9 cellular contexts compared by ENCODE assay signal in the genomic region with DNA sequence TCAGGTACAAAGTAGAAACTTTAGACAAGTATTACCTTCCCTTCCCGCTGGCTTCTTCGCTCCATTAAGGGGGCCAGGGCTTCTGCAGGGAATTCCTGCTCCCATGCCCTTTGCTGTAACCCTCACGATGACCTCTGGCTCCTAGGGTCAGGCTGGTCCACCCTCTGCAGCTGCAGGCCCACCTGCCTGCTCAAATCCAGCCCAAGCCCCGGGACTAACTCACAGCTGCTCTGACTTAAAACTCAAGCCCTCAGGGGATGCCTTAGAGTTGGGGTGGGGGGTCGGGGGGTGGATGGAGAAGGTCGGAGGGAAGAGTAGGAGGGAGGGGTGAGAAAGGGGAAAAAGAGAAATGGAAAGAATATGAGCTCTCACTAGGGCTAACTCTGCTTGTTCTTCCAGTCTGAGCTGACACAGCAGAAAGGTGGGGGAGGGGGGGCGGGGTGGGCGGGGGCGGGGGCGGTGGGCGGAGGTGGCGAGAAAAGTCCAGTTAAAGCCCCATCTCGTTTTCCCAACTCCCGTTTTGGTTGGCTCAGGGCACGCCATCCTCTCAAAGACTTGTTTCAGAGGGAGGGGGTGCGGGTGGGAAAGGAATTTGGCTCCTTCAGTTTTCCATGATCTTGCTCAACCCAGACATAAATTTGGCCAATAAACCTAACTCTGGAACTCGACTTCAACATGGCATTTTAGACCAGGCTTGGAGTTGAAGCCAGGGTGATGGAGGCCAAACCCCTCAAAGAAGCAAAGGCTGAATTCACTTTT. TPM values are rescaled to one million over a fixed set of nuclear protein-coding genes. Genes with fewer than 3 reads are reported as not detected.
DNase-seq lines count a peak whose midpoint lies in the region; ATAC-seq lines count a peak whose summit lies in the region.
"Had no signal": no experiment of that assay in that cellular context is flagged by ENCODE, and none has a peak within 500 bp of the region (broad histone marks: within the 10 kb centered on the region; RNA-seq: fewer than 3 reads in every experiment).

No MANE protein-coding gene starts in this region.

- POLR2A ChIA-PET in activated naive CD8-positive, alpha-beta T cell treated with anti-CD3 and anti-CD28 coated beads, Interleukin-2, amount 10 ng/mL, durations not matched to agents 7 days and 5 days (lab: Charles Lee), result no interaction called here
- POLR2A ChIA-PET in CD8-positive, alpha-beta memory T cell (lab: Charles Lee), result no interaction called here

- H3K27ac Mint-ChIP-seq in activated naive CD8-positive, alpha-beta T cell treated with anti-CD3 and anti-CD28 coated beads, Interleukin-2, amount 10 ng/mL, durations not matched to agents 7 days and 5 days, result no peak overlapping the region
- no peak overlapping the region for H3K27ac Mint-ChIP-seq in activated naive CD8-positive, alpha-beta T cell treated with anti-CD3 and anti-CD28 coated beads for 36 hours
- H3K27ac Mint-ChIP-seq in CD8-positive, alpha-beta memory T cell, result no peak overlapping the region
- H3K27ac Mint-ChIP-seq: IgD-negative memory B cell had no signal

- H3K4me1 ChIP-seq in mucosa of rectum (ENCODE audit: control insufficient read depth in 2 of 2, insufficient read depth in 2 of 2, low read length in 2 of 2) (peaks cover 6 to 9% of the 10 kb centered on the region in 2 donors), urinary bladder (ENCODE audit: insufficient read depth) (no peaks in the 10 kb centered on the region)
- peaks cover 28% of the 10 kb centered on the region for H3K4me1 ChIP-seq in CD8-positive, alpha-beta memory T cell (ENCODE audit: insufficient read depth, low read length)

- ATAC-seq in activated naive CD8-positive, alpha-beta T cell treated with anti-CD3 and anti-CD28 coated beads, Interleukin-2, amount 10 ng/mL, durations not matched to agents 7 days and 5 days (ENCODE audit: low read depth), result no peak
- ATAC-seq in GM18498 (IDR thresholded peaks at IDR 0.05; ENCODE audit: unreplicated experiment) (no peak), GM18511 (IDR thresholded peaks at IDR 0.05; ENCODE audit: unreplicated experiment) (no peak)

- H3K36me3 ChIP-seq in mucosa of rectum (ENCODE audit: control insufficient read depth in 2 of 2, insufficient read depth in 2 of 2, low read length in 2 of 2) (peaks cover 0 to 3% of the 10 kb centered on the region in 2 donors), urinary bladder (ENCODE audit: insufficient read depth) (peaks cover 4% of the 10 kb centered on the region)
- H3K36me3 ChIP-seq in CD8-positive, alpha-beta memory T cell (ENCODE audit: insufficient read depth, low read length), result no peaks in the 10 kb centered on the region

- WGBS in urinary bladder, result 12% methylated on average over 17 of the region's 17 CpGs

- CTCF ChIA-PET in CD8-positive, alpha-beta memory T cell (lab: Charles Lee), result no interaction called here

- no peaks in the 10 kb centered on the region for H3K9me3 ChIP-seq in mucosa of rectum (ENCODE audit: control insufficient read depth in 2 of 2, low read length in 2 of 2)
- no peaks in the 10 kb centered on the region for H3K9me3 ChIP-seq in CD8-positive, alpha-beta memory T cell (ENCODE audit: low read length)

- H3K9me3 Mint-ChIP-seq in activated naive CD8-positive, alpha-beta T cell treated with anti-CD3 and anti-CD28 coated beads, Interleukin-2, amount 10 ng/mL, durations not matched to agents 7 days and 5 days, result no peaks in the 10 kb centered on the region
- no peaks in the 10 kb centered on the region for H3K9me3 Mint-ChIP-seq in activated naive CD8-positive, alpha-beta T cell treated with anti-CD3 and anti-CD28 coated beads for 36 hours
- H3K9me3 Mint-ChIP-seq in CD8-positive, alpha-beta memory T cell, result no peaks in the 10 kb centered on the region
- H3K9me3 Mint-ChIP-seq: IgD-negative memory B cell had no signal

- H3K27me3 Mint-ChIP-seq in activated naive CD8-positive, alpha-beta T cell treated with anti-CD3 and anti-CD28 coated beads, Interleukin-2, amount 10 ng/mL, durations not matched to agents 7 days and 5 days, result peaks cover 34% of the 10 kb centered on the region
- H3K27me3 Mint-ChIP-seq in activated naive CD8-positive, alpha-beta T cell treated with anti-CD3 and anti-CD28 coated beads for 36 hours, result peaks cover 61% of the 10 kb centered on the region
- H3K27me3 Mint-ChIP-seq in CD8-positive, alpha-beta memory T cell, result peaks cover 39 to 76% of the 10 kb centered on the region in 2 donors

- peak overlapping the region; percentile 59 for H3K4me3 Mint-ChIP-seq in activated naive CD8-positive, alpha-beta T cell treated with anti-CD3 and anti-CD28 coated beads, Interleukin-2, amount 10 ng/mL, durations not matched to agents 7 days and 5 days
- H3K4me3 Mint-ChIP-seq in activated naive CD8-positive, alpha-beta T cell treated with anti-CD3 and anti-CD28 coated beads for 36 hours, result no peak overlapping the region
- H3K4me3 Mint-ChIP-seq in CD8-positive, alpha-beta memory T cell, result peak overlapping the region in 1 of 7 donors; percentile 53

- no peak for DNase-seq in activated naive CD8-positive, alpha-beta T cell treated with anti-CD3 and anti-CD28 coated beads, Interleukin-2, amount 10 ng/mL, durations not matched to agents 7 days and 5 days
- DNase-seq in activated naive CD8-positive, alpha-beta T cell treated with anti-CD3 and anti-CD28 coated beads for 36 hours, result no peak
- peak; percentile 90 for DNase-seq in ecto neural progenitor cell (ENCODE audit: low spot score)
- DNase-seq in CD8-positive, alpha-beta memory T cell, result no peak

- no peaks in the 10 kb centered on the region for H3K36me3 Mint-ChIP-seq in activated naive CD8-positive, alpha-beta T cell treated with anti-CD3 and anti-CD28 coated beads, Interleukin-2, amount 10 ng/mL, durations not matched to agents 7 days and 5 days
- H3K36me3 Mint-ChIP-seq in activated naive CD8-positive, alpha-beta T cell treated with anti-CD3 and anti-CD28 coated beads for 36 hours, result no peaks in the 10 kb centered on the region
- no peaks in the 10 kb centered on the region for H3K36me3 Mint-ChIP-seq in CD8-positive, alpha-beta memory T cell
- H3K36me3 Mint-ChIP-seq: IgD-negative memory B cell had no signal

- peaks cover 31 to 47% of the 10 kb centered on the region in 2 donors for H3K27me3 ChIP-seq in mucosa of rectum (ENCODE audit: control insufficient read depth in 2 of 2, insufficient read depth in 2 of 2, low read length in 2 of 2)
- peaks cover 19% of the 10 kb centered on the region for H3K27me3 ChIP-seq in CD8-positive, alpha-beta memory T cell (ENCODE audit: insufficient read depth, low read length, poor library complexity, severe bottlenecking)

- H3K4me3 ChIP-seq in mucosa of rectum (ENCODE audit: low read length in 2 of 2) (peak overlapping the region; percentile 1 to 21), urinary bladder (ENCODE audit: low read depth, low read length) (peak overlapping the region; percentile 77)
- H3K4me3 ChIP-seq in CD8-positive, alpha-beta memory T cell (ENCODE audit: low read length), result no peak overlapping the region

- peak overlapping the region; percentile 43 to 76 for H3K27ac ChIP-seq in mucosa of rectum (ENCODE audit: low read depth in 2 of 2, low read length in 2 of 2)
- peak overlapping the region; percentile 53 for H3K27ac ChIP-seq in urinary bladder (ENCODE audit: low read depth)
- no peak overlapping the region for H3K27ac ChIP-seq in CD8-positive, alpha-beta memory T cell (ENCODE audit: low read depth, low read length)

- H3K4me1 Mint-ChIP-seq in activated naive CD8-positive, alpha-beta T cell treated with anti-CD3 and anti-CD28 coated beads, Interleukin-2, amount 10 ng/mL, durations not matched to agents 7 days and 5 days, result peaks cover 21% of the 10 kb centered on the region
- peaks cover 23% of the 10 kb centered on the region for H3K4me1 Mint-ChIP-seq in activated naive CD8-positive, alpha-beta T cell treated with anti-CD3 and anti-CD28 coated beads for 36 hours
- peaks cover 22 to 38% (median 28%) of the 10 kb centered on the region in 3 donors for H3K4me1 Mint-ChIP-seq in CD8-positive, alpha-beta memory T cell

- H3K9ac ChIP-seq in mucosa of rectum (ENCODE audit: low read depth in 1 of 2, low read length in 2 of 2), result no peak overlapping the region

RNA-seq across cellular contexts. Expression of gene IGFBP5, which starts 4.7 kb away (rescaled TPM):
- total RNA-seq in activated naive CD8-positive, alpha-beta T cell treated with anti-CD3 and anti-CD28 coated beads, Interleukin-2, amount 10 ng/mL, durations not matched to agents 7 days and 5 days, result under 1 TPM; 0.08 to 0.14 TPM
- not detected for total RNA-seq in activated naive CD8-positive, alpha-beta T cell treated with anti-CD3 and anti-CD28 coated beads for 36 hours
- 159 TPM for total RNA-seq in urinary bladder
- 516 TPM for polyA plus RNA-seq in urinary bladder
- not detected for total RNA-seq in CD8-positive, alpha-beta memory T cell
- not detected for polyA plus RNA-seq in CD8-positive, alpha-beta memory T cell
- polyA plus RNA-seq: IgD-negative memory B cell had no signal

RNA-seq across cellular contexts. Expression of gene IGFBP2, which starts 57.4 kb away (rescaled TPM):
- 100 to 1,000 TPM in 1 of 2 experiments, 10 to 100 TPM in 1; 97.3 to 115 TPM for total RNA-seq in activated naive CD8-positive, alpha-beta T cell treated with anti-CD3 and anti-CD28 coated beads, Interleukin-2, amount 10 ng/mL, durations not matched to agents 7 days and 5 days
- 10 to 100 TPM; 38.2 to 39.1 TPM for total RNA-seq in activated naive CD8-positive, alpha-beta T cell treated with anti-CD3 and anti-CD28 coated beads for 36 hours
- total RNA-seq in urinary bladder, result 136 TPM
- 162 TPM for polyA plus RNA-seq in urinary bladder
- total RNA-seq in CD8-positive, alpha-beta memory T cell, result 1 to 10 TPM in 1 of 2 experiments, under 1 TPM in 1; 0.84 to 1.1 TPM
- 1.2 TPM for polyA plus RNA-seq in CD8-positive, alpha-beta memory T cell
- polyA plus RNA-seq: IgD-negative memory B cell had no signal

Comparison
In these comparisons a context has a peak if more than half of its experiments do, and no peak if none do; other contexts are left out.
1. RNA of gene IGFBP5, which starts 4.7 kb away (total RNA-seq): 159 TPM in urinary bladder (single experiment); 0.08 to 0.14 TPM in activated naive CD8-positive, alpha-beta T cell treated with anti-CD3 and anti-CD28 coated beads, Interleukin-2, amount 10 ng/mL, durations not matched to agents 7 days and 5 days, not detected in activated naive CD8-positive, alpha-beta T cell treated with anti-CD3 and anti-CD28 coated beads for 36 hours and not detected in CD8-positive, alpha-beta memory T cell; every median in the first group is over 100 times any median in the second.
2. RNA of gene IGFBP2, which starts 57.4 kb away (total RNA-seq): 136 TPM in urinary bladder (single experiment), 97.3 to 115 TPM in activated naive CD8-positive, alpha-beta T cell treated with anti-CD3 and anti-CD28 coated beads, Interleukin-2, amount 10 ng/mL, durations not matched to agents 7 days and 5 days and 38.2 to 39.1 TPM in activated naive CD8-positive, alpha-beta T cell treated with anti-CD3 and anti-CD28 coated beads for 36 hours; 0.84 to 1.1 TPM in CD8-positive, alpha-beta memory T cell; every median in the first group is over 10 times any median in the second.